ENCODE assay signal across 15 cellular contexts in genomic region chr12:32448581-32448980, GRCh38. TPM values are rescaled to one million over a fixed set of nuclear protein-coding genes. Genes with fewer than 3 reads are reported as not detected.
DNase-seq lines count a peak whose midpoint lies in the region; ATAC-seq and TF ChIP-seq lines count a peak whose summit lies in the region.
"Had no signal": no experiment of that assay in that cellular context is flagged by ENCODE, and none has a peak within 500 bp of the region (broad histone marks: within the 10 kb centered on the region; RNA-seq: fewer than 3 reads in every experiment).

No MANE protein-coding gene starts in this region.

- POLR2A ChIA-PET in HEK293 (lab: Yijun Ruan, JAX) = interaction anchor here (1.0 kb wide), 1 partner anchor 49 kb away, joined by 9 read pairs; the partner anchor contains the start of gene FGD4

- H3K4me1 Mint-ChIP-seq in activated T-helper 17 cell treated with anti-CD3 and anti-CD28 coated beads, Interleukin-2, amount 50 U/mL, for 72 hours = no peaks in the 10 kb centered on the region

- H3K36me3 Mint-ChIP-seq in activated T-helper 17 cell treated with anti-CD3 and anti-CD28 coated beads, Interleukin-2, amount 50 U/mL, for 72 hours (ENCODE audit: low read depth) = no peaks in the 10 kb centered on the region

- peaks cover 15% of the 10 kb centered on the region for H3K4me1 ChIP-seq in HEK293 (ENCODE audit: control insufficient read depth, insufficient read depth, low read length)

- no peaks in the 10 kb centered on the region for H3K27me3 Mint-ChIP-seq in activated T-helper 17 cell treated with anti-CD3 and anti-CD28 coated beads, Interleukin-2, amount 50 U/mL, for 72 hours

- no peak overlapping the region for H3K27ac Mint-ChIP-seq in activated T-helper 17 cell treated with anti-CD3 and anti-CD28 coated beads, Interleukin-2, amount 50 U/mL, for 72 hours

- no peak overlapping the region for H3K27ac ChIP-seq in HEK293 (ENCODE audit: extremely low read depth, low read depth, low read length)
- H3K27ac ChIP-seq: VCaP had no signal

- intact Hi-C loops in posterior vena cava (cut with DNase I) = no loop called here

- no peak for TF ChIP-seq CTCF in HEK293 (tag by site-specific recombination; IDR thresholded peaks at IDR 0.05)

- no peaks in the 10 kb centered on the region for H3K9me3 Mint-ChIP-seq in activated T-helper 17 cell treated with anti-CD3 and anti-CD28 coated beads, Interleukin-2, amount 50 U/mL, for 72 hours
- H3K9me3 Mint-ChIP-seq: nephron had no signal

- DNase-seq in Daoy (ENCODE audit: low read depth) = peak; percentile 60
- DNase-seq in glomerular visceral epithelial cell (ENCODE audit: extremely low spot score) = peak; percentile 25
- no peak for DNase-seq in SK-N-DZ (ENCODE audit: low spot score)
- DNase-seq in ecto neural progenitor cell (ENCODE audit: low spot score) = no peak
- no peak for DNase-seq in hepatic stellate cell (ENCODE audit: low spot score)
- DNase-seq in posterior vena cava (ENCODE audit: low spot score) = no peak
- DNase-seq: cortex of kidney; DMS79; NCI-H1092; stimulated activated CD4-positive, alpha-beta T cell treated with anti-CD3 and anti-CD28 coated beads, Interleukin-1b, Interleukin-23, amount 100 ng/mL, for 48 hours had no signal

- ATAC-seq in activated T-helper 17 cell treated with anti-CD3 and anti-CD28 coated beads, Interleukin-2, amount 50 U/mL, for 72 hours (replicated peaks) = peak; percentile 62

- no peaks in the 10 kb centered on the region for H3K9me3 ChIP-seq in HEK293 (ENCODE audit: control insufficient read depth, insufficient read depth, low read depth, low read length)

- no peaks in the 10 kb centered on the region; a peak in 1 of 3 replicates for H3K36me3 ChIP-seq in HEK293 (ENCODE audit: control insufficient read depth in 2 of 2, insufficient read depth in 1 of 2, low read length in 2 of 2)

- no peak overlapping the region for H3K4me3 ChIP-seq in HEK293 (ENCODE audit: low read depth, low read length)
- H3K4me3 ChIP-seq: lung had no signal

- H3K4me3 Mint-ChIP-seq in activated T-helper 17 cell treated with anti-CD3 and anti-CD28 coated beads, Interleukin-2, amount 50 U/mL, for 72 hours = no peak overlapping the region
- H3K4me3 Mint-ChIP-seq: nephron had no signal

- CTCF ChIA-PET in HEK293 (lab: Yijun Ruan, JAX) = interaction anchor here (0.6 to 1.6 kb wide), 2 partner anchors 307 to 765 kb away, joined by 3 to 6 read pairs; partner anchors contain the start of gene YARS2

TF ChIP-seq in HEK293, 187 proteins besides CTCF, POLR2A, EP300 and RAD21:
- TF ChIP-seq ZNF341 (tag by site-specific recombination; IDR thresholded peaks at IDR 0.05; ENCODE audit: low read depth) = peak; percentile 36
- peak; percentile 44; the same call in 1 of the 2 replicates for TF ChIP-seq EGR2 (tag by site-specific recombination; IDR thresholded peaks at IDR 0.05; ENCODE audit: low read depth)
- no peak for TF ChIP-seq ZNF26 (tag by site-specific recombination; IDR thresholded peaks at IDR 0.05)
- TF ChIP-seq KLF16 (tag by site-specific recombination; IDR thresholded peaks at IDR 0.05) = no peak
- TF ChIP-seq ZFHX2 (tag by site-specific recombination; conservative IDR thresholded peaks at IDR 0.05) = peak; percentile 41; the same call in 1 of the 2 replicates
- 0 out of 2 replicates have a peak, but pooled peaks have one; percentile 27 for TF ChIP-seq ZBTB11 (tag by site-specific recombination; conservative IDR thresholded peaks at IDR 0.05; ENCODE audit: low read depth)

RNA-seq across cellular contexts. Expression of gene FGD4, which starts 49.2 kb away (rescaled TPM):
- 4.3 and 5.2 TPM in 2 replicates for total RNA-seq in Daoy (2014; rRNA removed; shearing (Covaris generic))
- under 1 TPM; 0.21 to 0.32 TPM for total RNA-seq in activated T-helper 17 cell treated with anti-CD3 and anti-CD28 coated beads, Interleukin-2, amount 50 U/mL, for 72 hours
- 4.2 and 5.4 TPM in 2 replicates for polyA plus RNA-seq in SK-N-DZ (2014; cell fraction: cytosol; rRNA removed)
- polyA plus RNA-seq in SK-N-DZ (2014; cell fraction: nucleus; rRNA removed) = 3.8 and 5.0 TPM in 2 replicates
- 10 to 100 TPM; 24.5 to 26.7 TPM for total RNA-seq in posterior vena cava

Comparison
In these comparisons a context has a peak if more than half of its experiments do, and no peak if none do; other contexts are left out.
1. DNase-seq: peak in Daoy (single experiment) and glomerular visceral epithelial cell (single experiment); none in SK-N-DZ (single experiment), ecto neural progenitor cell (single experiment), hepatic stellate cell (single experiment) and posterior vena cava (single experiment).